Comparison of ENCODE assay signal across 9 cellular contexts in genomic region chr3:69309810-69310209, GRCh38.
DNase-seq lines count a peak whose midpoint lies in the region; ATAC-seq and TF ChIP-seq lines count a peak whose summit lies in the region.
"Had no signal": no experiment of that assay in that cellular context is flagged by ENCODE, and none has a peak within 500 bp of the region (broad histone marks: within the 10 kb centered on the region; RNA-seq: fewer than 3 reads in every experiment).

No MANE protein-coding gene starts in this region.

- no peak for DNase-seq in OCI-LY7 (ENCODE audit: low spot score)
- DNase-seq in epithelial cell of proximal tubule (ENCODE audit: low read depth): peak; percentile 30
- no peak for DNase-seq in osteocyte (ENCODE audit: extremely low spot score, unreplicated experiment)
- DNase-seq in activated T-cell treated with anti-CD3 and anti-CD28 coated beads for 4 hours: no peak
- DNase-seq in stimulated activated naive B cell treated with anti-CD40 and anti-IgM and Interleukin-4, amounts not matched to agents 10 μg/mL and 1 μg/mL and 100 μg/mL, for 72 hours: no peak
- no peak for DNase-seq in NCI-H774 (lab: John Stamatoyannopoulos, UW)
- DNase-seq: central memory CD4-positive, alpha-beta T cell had no signal

- no peaks in the 10 kb centered on the region for H3K36me3 ChIP-seq in OCI-LY7 (ENCODE audit: insufficient read depth, low read length)

- no peaks in the 10 kb centered on the region for H3K9me2 ChIP-seq in OCI-LY7 (ENCODE audit: insufficient read depth, low read length)

- POLR2A ChIA-PET in OCI-LY7 (lab: Charles Lee): interaction anchor here (0.7 kb wide), 2 partner anchors 11 to 531 kb away, joined by 3 to 4 read pairs; no protein-coding TSS in a partner anchor

- TF ChIP-seq CTCF in GM12874 (IDR thresholded peaks at IDR 0.05; ENCODE audit: insufficient read depth, low read depth, low read length) (peak; percentile 31; the same call in 1 of the 2 replicates), OCI-LY7 (conservative IDR thresholded peaks at IDR 0.05; ENCODE audit: low read length) (0 out of 2 replicates have a peak, but pooled peaks have one; percentile 37), epithelial cell of proximal tubule (conservative IDR thresholded peaks at IDR 0.05; ENCODE audit: low read depth, low read length) (peak; percentile 84), osteocyte (IDR thresholded peaks at IDR 0.05) (peak; percentile 62)

- no peaks in the 10 kb centered on the region for H3K79me2 ChIP-seq in OCI-LY7 (ENCODE audit: insufficient read depth, low read depth, low read length)

- H2AFZ ChIP-seq in OCI-LY7 (ENCODE audit: low read length): no peak overlapping the region

- peaks cover 7% of the 10 kb centered on the region for H3K4me1 Mint-ChIP-seq in osteocyte (ENCODE audit: unreplicated experiment)
- H3K4me1 Mint-ChIP-seq in stimulated activated naive B cell treated with anti-CD40 and anti-IgM and Interleukin-4, amounts not matched to agents 10 μg/mL and 1 μg/mL and 100 μg/mL, for 72 hours: peaks cover 0 to 7% of the 10 kb centered on the region in 2 donors

- no peaks in the 10 kb centered on the region for H4K20me1 ChIP-seq in OCI-LY7 (ENCODE audit: insufficient read depth, low read length)

- no peak overlapping the region for H3K4me3 Mint-ChIP-seq in osteocyte (ENCODE audit: unreplicated experiment)
- H3K4me3 Mint-ChIP-seq in stimulated activated naive B cell treated with anti-CD40 and anti-IgM and Interleukin-4, amounts not matched to agents 10 μg/mL and 1 μg/mL and 100 μg/mL, for 72 hours: no peak overlapping the region

- no peak overlapping the region for H3K27ac ChIP-seq in OCI-LY7 (ENCODE audit: low read depth, low read length, poor library complexity, severe bottlenecking)

- H3K27me3 Mint-ChIP-seq in osteocyte (ENCODE audit: unreplicated experiment): no peaks in the 10 kb centered on the region
- no peaks in the 10 kb centered on the region for H3K27me3 Mint-ChIP-seq in stimulated activated naive B cell treated with anti-CD40 and anti-IgM and Interleukin-4, amounts not matched to agents 10 μg/mL and 1 μg/mL and 100 μg/mL, for 72 hours

- H3K4me3 ChIP-seq in OCI-LY7 (ENCODE audit: low read depth, low read length, poor library complexity, severe bottlenecking) (no peak overlapping the region), epithelial cell of proximal tubule (ENCODE audit: low read depth, low read length) (no peak overlapping the region)

- no peaks in the 10 kb centered on the region for H3K9me3 Mint-ChIP-seq in osteocyte (ENCODE audit: unreplicated experiment)
- no peaks in the 10 kb centered on the region for H3K9me3 Mint-ChIP-seq in stimulated activated naive B cell treated with anti-CD40 and anti-IgM and Interleukin-4, amounts not matched to agents 10 μg/mL and 1 μg/mL and 100 μg/mL, for 72 hours

- intact Hi-C loops in OCI-LY7 (cut with micrococcal nuclease; ENCODE audit: unreplicated experiment): no loop called here

- no peaks in the 10 kb centered on the region for H3K36me3 Mint-ChIP-seq in osteocyte (ENCODE audit: unreplicated experiment)
- H3K36me3 Mint-ChIP-seq in stimulated activated naive B cell treated with anti-CD40 and anti-IgM and Interleukin-4, amounts not matched to agents 10 μg/mL and 1 μg/mL and 100 μg/mL, for 72 hours: no peaks in the 10 kb centered on the region

- no peak overlapping the region for H3K4me2 ChIP-seq in OCI-LY7 (ENCODE audit: low read length)

- H3K4me1 ChIP-seq in OCI-LY7 (ENCODE audit: insufficient read depth, low read length, poor library complexity, severe bottlenecking): no peaks in the 10 kb centered on the region

- no peaks in the 10 kb centered on the region for H3K9me3 ChIP-seq in OCI-LY7 (ENCODE audit: low read length)

- no peak overlapping the region for H3K27ac Mint-ChIP-seq in osteocyte (ENCODE audit: unreplicated experiment)
- H3K27ac Mint-ChIP-seq in stimulated activated naive B cell treated with anti-CD40 and anti-IgM and Interleukin-4, amounts not matched to agents 10 μg/mL and 1 μg/mL and 100 μg/mL, for 72 hours: no peak overlapping the region

- no TSS peak for BruUV-seq in OCI-LY7 (replicated peaks; lab: Mats Ljungman, UMichigan)

- CTCF ChIA-PET in OCI-LY7 (lab: Charles Lee; ENCODE audit: unreplicated experiment): no interaction called here

- no peak for ATAC-seq in GM21515 (IDR thresholded peaks at IDR 0.05; ENCODE audit: unreplicated experiment)
- ATAC-seq in stimulated activated naive B cell treated with anti-CD40 and anti-IgM and Interleukin-4, amounts not matched to agents 10 μg/mL and 1 μg/mL and 100 μg/mL, for 72 hours (replicated peaks): no peak

Comparison
In these comparisons a context has a peak if more than half of its experiments do, and no peak if none do; other contexts are left out.
1. CTCF ChIP-seq: peak in every context shown above with its lines; median percentile 84 in epithelial cell of proximal tubule; 62 in osteocyte; 37 in OCI-LY7; 31 in GM12874.